27 cellular contexts compared by ENCODE assay signal in the genomic region with DNA sequence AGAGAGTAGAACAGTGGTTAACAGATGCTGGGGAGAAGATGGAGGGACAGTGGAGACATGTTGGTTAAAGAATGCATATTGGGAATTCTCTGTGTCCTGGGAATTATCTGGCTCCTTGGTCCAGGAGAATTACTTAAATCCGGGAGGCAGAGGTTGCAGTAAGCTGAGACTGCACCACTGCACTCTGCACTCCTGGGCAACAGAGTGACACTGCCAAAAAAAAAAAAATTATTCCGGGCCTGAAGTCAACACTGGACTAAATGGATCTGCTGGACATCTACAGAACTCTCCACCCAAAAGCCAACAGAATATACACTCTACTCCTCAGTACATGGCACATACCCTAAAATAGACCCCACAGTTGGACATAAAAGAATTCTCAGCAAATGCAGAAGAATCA.
"Had no signal": no experiment of that assay in that cellular context is flagged by ENCODE, and none has a peak within 500 bp of the region (broad histone marks: within the 10 kb centered on the region; RNA-seq: fewer than 3 reads in every experiment).

No MANE protein-coding gene starts in this region.

- H3K36me3 ChIP-seq: colonic mucosa, esophagus muscularis mucosa, esophagus squamous epithelium, gastrocnemius medialis, gastroesophageal sphincter, heart left ventricle, heart right ventricle had no signal

- FAIRE-seq: endometrium, frontal cortex had no signal

- H3K4me1 ChIP-seq: colonic mucosa, esophagus muscularis mucosa, esophagus squamous epithelium, foreskin keratinocyte, gastrocnemius medialis, gastroesophageal sphincter, heart left ventricle, heart right ventricle had no signal

- H3K4me3 Mint-ChIP-seq: dendritic cell treated with granulocyte-macrophage colony-stimulating factor and Interleukin-4, amounts not matched to agents 40 ng/mL and 50 ng/mL, for 4 days; effector memory CD8-positive, alpha-beta T cell; endodermal cell had no signal

- H3K4me3 ChIP-seq: colonic mucosa, coronary artery, dorsolateral prefrontal cortex, esophagus muscularis mucosa, esophagus squamous epithelium, gastrocnemius medialis, gastroesophageal sphincter, heart left ventricle, heart right ventricle had no signal

- H3K27ac Mint-ChIP-seq: dendritic cell treated with granulocyte-macrophage colony-stimulating factor and Interleukin-4, amounts not matched to agents 40 ng/mL and 50 ng/mL, for 4 days; effector memory CD8-positive, alpha-beta T cell; endodermal cell had no signal

- H3K9me3 ChIP-seq: colonic mucosa, esophagus muscularis mucosa, esophagus squamous epithelium, gastrocnemius medialis, gastroesophageal sphincter, heart left ventricle, heart right ventricle had no signal

- H3K27ac ChIP-seq: colonic mucosa, coronary artery, dorsolateral prefrontal cortex, epithelial cell of prostate, esophagus muscularis mucosa, esophagus squamous epithelium, foreskin keratinocyte, gastrocnemius medialis, gastroesophageal sphincter, heart left ventricle, heart right ventricle had no signal

- H3K4me1 Mint-ChIP-seq: endodermal cell had no signal

- DNase-seq: colonic mucosa; cortex of kidney; dermis blood vessel endothelial cell; dorsolateral prefrontal cortex; effector CD4-positive, alpha-beta T cell; effector CD8-positive, alpha-beta T cell; effector memory CD4-positive, alpha-beta T cell; effector memory CD8-positive, alpha-beta T cell; endodermal cell; erythroblast; esophagus squamous epithelium; foreskin fibroblast; foreskin keratinocyte; foreskin melanocyte; gastrocnemius medialis; glutamatergic neuron; head of caudate nucleus; heart left ventricle; heart right ventricle had no signal

- H3K27me3 ChIP-seq: colonic mucosa, esophagus muscularis mucosa, esophagus squamous epithelium, foreskin keratinocyte, gastrocnemius medialis, gastroesophageal sphincter, heart left ventricle, heart right ventricle had no signal

- ATAC-seq: effector memory CD8-positive, alpha-beta T cell; esophagus mucosa; foreskin keratinocyte; gastrocnemius medialis; gastroesophageal sphincter; heart left ventricle; heart right ventricle had no signal

- H3K27me3 Mint-ChIP-seq: dendritic cell treated with granulocyte-macrophage colony-stimulating factor and Interleukin-4, amounts not matched to agents 40 ng/mL and 50 ng/mL, for 4 days; effector memory CD8-positive, alpha-beta T cell had no signal
